8 cellular contexts compared by ENCODE assay signal in genomic region chr6:25889877-25890853, GRCh38. TPM values are rescaled to one million over a fixed set of nuclear protein-coding genes. Genes with fewer than 3 reads are reported as not detected.
A peak's percentile ranks its signal among the peaks of the same experiment; 100 is the strongest.
DNase-seq lines count a peak whose midpoint lies in the region; ATAC-seq and TF ChIP-seq lines count a peak whose summit lies in the region.

No MANE protein-coding gene starts in this region.

- peaks cover 3% of the 10 kb centered on the region for H3K27me3 Mint-ChIP-seq in CD4-positive, alpha-beta T cell

- peak in 1 of 10 experiments; percentile 1 for DNase-seq in CD4-positive, alpha-beta T cell
- DNase-seq in HCT116 (ENCODE audit: low read depth, low spot score) = peak; percentile 27
- peak; percentile 76 for DNase-seq in NCI-H748 treated with DMSO at 0.1 percent for 48 hours (lab: John Stamatoyannopoulos, UW)
- DNase-seq in cerebellum (ENCODE audit: low spot score) = peak; percentile 19
- DNase-seq in stimulated activated CD4-positive, alpha-beta T cell treated with anti-CD3 and anti-CD28 coated beads, Interleukin-4, amount 100 ng/mL, for 1 hour = no peak
- no peak for DNase-seq in coronary artery (ENCODE audit: low spot score)

- TF ChIP-seq RAD21 in HCT116 (IDR thresholded peaks at IDR 0.05; ENCODE audit: low read depth) (peak; percentile 86), liver (IDR thresholded peaks at IDR 0.05) (peak; percentile 98 to 99)

- CTCF ChIA-PET in CD4-positive, alpha-beta T cell (lab: Charles Lee) = no interaction called here
- CTCF ChIA-PET in HCT116 (lab: Charles Lee) = interaction anchor here (0.6 to 1.0 kb wide), 5 partner anchors 101 to 667 kb away, joined by 3 to 5 read pairs (median 4); no protein-coding TSS in a partner anchor

- no peaks in the 10 kb centered on the region for H3K4me1 Mint-ChIP-seq in CD4-positive, alpha-beta T cell (ENCODE audit: low read depth)

- no peaks in the 10 kb centered on the region for H3K36me3 ChIP-seq in HCT116 (ENCODE audit: control insufficient read depth in 1 of 2, insufficient read depth in 2 of 2, low read length in 2 of 2)
- H3K36me3 ChIP-seq in liver (ENCODE audit: control insufficient read depth in 4 of 4, insufficient read depth in 3 of 4, low read depth in 1 of 4, low read length in 3 of 4) = no peaks in the 10 kb centered on the region

- no peak overlapping the region for H3K4me2 ChIP-seq in HCT116 (ENCODE audit: low read length)

- H3K4me1 ChIP-seq in HCT116 (ENCODE audit: control insufficient read depth in 1 of 2, insufficient read depth in 2 of 2, low read length in 2 of 2) = no peaks in the 10 kb centered on the region
- H3K4me1 ChIP-seq in liver (ENCODE audit: control insufficient read depth in 4 of 4, insufficient read depth in 4 of 4, low read length in 3 of 4) = peaks cover 0 to 9% (median 6%) of the 10 kb centered on the region in 4 donors

- TF ChIP-seq POLR2A in HCT116 (IDR thresholded peaks at IDR 0.05; ENCODE audit: borderline replicate concordance, extremely low read depth, insufficient read depth, insufficient read length) = no peak

- RAD21 ChIA-PET in HCT116 (lab: Charles Lee; ENCODE audit: low non-redundant PET in 1 of 2, low total read pairs in 2 of 2, uncharacterized antibody in 2 of 2, unreplicated experiment in 2 of 2) = no interaction called here

- H3K4me3 ChIP-seq in HCT116 (replicated peaks in 1 of 2; ENCODE audit: low read depth in 1 of 2, low read length in 2 of 2) = no peak overlapping the region
- H3K4me3 ChIP-seq in liver (ENCODE audit: low read depth in 1 of 3, low read length in 3 of 3) = no peak overlapping the region
- no peak overlapping the region for H3K4me3 ChIP-seq in coronary artery

- 49% methylated on average over 5 of the region's 5 CpGs for WGBS in liver

- intact Hi-C loops in CD4-positive, alpha-beta T cell (cut with DNase I, micrococcal nuclease) = loop anchor here (1.0 to 10.0 kb wide), 3 partner anchors 105 to 170 kb away; no protein-coding TSS in a partner anchor
- intact Hi-C loops in HCT116 (cut with micrococcal nuclease) = loop anchor here (1.0 to 5.0 kb wide), 5 partner anchors 102 to 667 kb away; no protein-coding TSS in a partner anchor

- H3K9me3 Mint-ChIP-seq in CD4-positive, alpha-beta T cell = no peaks in the 10 kb centered on the region

- no peaks in the 10 kb centered on the region for H3K9me3 ChIP-seq in CD4-positive, alpha-beta T cell (ENCODE audit: control insufficient read depth, low read length)
- H3K9me3 ChIP-seq in HCT116 (ENCODE audit: control insufficient read depth in 1 of 2, insufficient read depth in 1 of 2, low read depth in 1 of 2, low read length in 2 of 2) (no peaks in the 10 kb centered on the region), liver (ENCODE audit: control insufficient read depth in 4 of 4, low read length in 3 of 4) (no peaks in the 10 kb centered on the region)

- H4K20me1 ChIP-seq in HCT116 (ENCODE audit: insufficient read depth) = no peaks in the 10 kb centered on the region

- BruUV-seq in HCT116 (replicated peaks; lab: Mats Ljungman, UMichigan) = no TSS peak

- no peaks in the 10 kb centered on the region for H3K27me3 ChIP-seq in CD4-positive, alpha-beta T cell (ENCODE audit: control insufficient read depth, insufficient read depth, low read length)
- H3K27me3 ChIP-seq in HCT116 (ENCODE audit: insufficient read depth, low read length) = no peaks in the 10 kb centered on the region
- H3K27me3 ChIP-seq in liver (ENCODE audit: control insufficient read depth in 4 of 4, insufficient read depth in 4 of 4, low read length in 3 of 4) = no peaks in the 10 kb centered on the region

- POLR2A ChIA-PET in CD4-positive, alpha-beta T cell (lab: Charles Lee) = no interaction called here
- POLR2A ChIA-PET in HCT116 (lab: Charles Lee) = no interaction called here

- no peak overlapping the region for H3K27ac ChIP-seq in CD4-positive, alpha-beta T cell (ENCODE audit: low read depth, low read length)
- H3K27ac ChIP-seq in HCT116 (ENCODE audit: low read depth, low read length) (no peak overlapping the region), liver (ENCODE audit: low read depth in 1 of 2, low read length in 2 of 2) (no peak overlapping the region), coronary artery (no peak overlapping the region)

- no peaks in the 10 kb centered on the region for H3K9me2 ChIP-seq in HCT116 (ENCODE audit: insufficient read depth)

- no peaks in the 10 kb centered on the region for H3K79me2 ChIP-seq in HCT116 (ENCODE audit: insufficient read depth, low read length)

- no peak overlapping the region for H3K4me3 Mint-ChIP-seq in CD4-positive, alpha-beta T cell

- peak; percentile 39 for TF ChIP-seq CTCF in CD4-positive, alpha-beta T cell (IDR thresholded peaks at IDR 0.05)
- TF ChIP-seq CTCF in HCT116 (IDR thresholded peaks at IDR 0.05 in 2 of 3, conservative IDR thresholded peaks at IDR 0.05 in 1 of 3; ENCODE audit: borderline replicate concordance in 1 of 3, insufficient read depth in 1 of 3, low read depth in 2 of 3, low read length in 2 of 3) = peak; percentile 31 to 67 (median 59); a peak in 5 of 6 replicates
- peak; percentile 65 for TF ChIP-seq CTCF in liver (IDR thresholded peaks at IDR 0.05; ENCODE audit: low read depth, low read length, missing input control)
- no peak for TF ChIP-seq CTCF in coronary artery (IDR thresholded peaks at IDR 0.05)

- no peaks in the 10 kb centered on the region for H3K36me3 Mint-ChIP-seq in CD4-positive, alpha-beta T cell (ENCODE audit: low read depth)

- H2AFZ ChIP-seq in HCT116 (ENCODE audit: low read depth, low read length, poor library complexity, severe bottlenecking) = no peak overlapping the region

- H3K27ac Mint-ChIP-seq in CD4-positive, alpha-beta T cell = no peak overlapping the region

- no peak for ATAC-seq in CD4-positive, alpha-beta T cell (ENCODE audit: poor library complexity)
- peak; percentile 91 for ATAC-seq in HCT116
- no peak for ATAC-seq in GM18858 (IDR thresholded peaks at IDR 0.05; ENCODE audit: unreplicated experiment)

- H3K9ac ChIP-seq in HCT116 (ENCODE audit: low read length) = no peak overlapping the region
- H3K9ac ChIP-seq in liver (ENCODE audit: low read depth in 1 of 2, low read length in 2 of 2) = no peak overlapping the region

TF ChIP-seq in HCT116, 20 proteins besides CTCF, POLR2A, EP300 and RAD21 (continues in another document):
- TF ChIP-seq JUND (IDR thresholded peaks at IDR 0.05) = no peak
- TF ChIP-seq EZH2phosphoT487 (IDR thresholded peaks at IDR 0.05; ENCODE audit: borderline replicate concordance) = no peak
- no peak for TF ChIP-seq CBX3 (IDR thresholded peaks at IDR 0.05; ENCODE audit: low read depth)
- TF ChIP-seq ZNF274 (IDR thresholded peaks at IDR 0.05; ENCODE audit: low read depth, low read length) = no peak
- no peak for TF ChIP-seq ZFX (IDR thresholded peaks at IDR 0.05)
- no peak for TF ChIP-seq YY1 (IDR thresholded peaks at IDR 0.05; ENCODE audit: extremely low read depth, insufficient replicate concordance, low read depth, low read length)

TF ChIP-seq in liver, 16 proteins besides CTCF, POLR2A, EP300 and RAD21 (continues in another document):
- no peak for TF ChIP-seq SP1 (IDR thresholded peaks at IDR 0.05)
- no peak for TF ChIP-seq TAF1 (conservative IDR thresholded peaks at IDR 0.05)
- no peak for TF ChIP-seq FOXA2 (IDR thresholded peaks at IDR 0.05)
- no peak for TF ChIP-seq ZBTB33 (IDR thresholded peaks at IDR 0.05)
- TF ChIP-seq MAX (IDR thresholded peaks at IDR 0.05) = no peak
- no peak for TF ChIP-seq GABPA (IDR thresholded peaks at IDR 0.05 in 1 of 2, conservative IDR thresholded peaks at IDR 0.05 in 1 of 2)
- no peak for TF ChIP-seq EGR1 (IDR thresholded peaks at IDR 0.05; ENCODE audit: low read depth in 2 of 2)
- TF ChIP-seq RXRA (IDR thresholded peaks at IDR 0.05) = peak in 1 of 2 donors; percentile 28
- TF ChIP-seq HNF4A (conservative IDR thresholded peaks at IDR 0.05) = peak; percentile 32 to 35
- TF ChIP-seq NR2F2 (IDR thresholded peaks at IDR 0.05) = no peak
- TF ChIP-seq YY1 (IDR thresholded peaks at IDR 0.05) = no peak
- no peak for TF ChIP-seq FOXA1 (IDR thresholded peaks at IDR 0.05)
- TF ChIP-seq JUND (IDR thresholded peaks at IDR 0.05) = no peak
- no peak for TF ChIP-seq ATF3 (IDR thresholded peaks at IDR 0.05)

RNA-seq across cellular contexts. Expression of gene SLC17A3, which starts 16.1 kb away (rescaled TPM):
- total RNA-seq in CD4-positive, alpha-beta T cell = under 1 TPM; 0.30 to 0.50 TPM
- total RNA-seq in HCT116 (2021; ENCODE audit: unreplicated experiment) (not detected), cerebellum (not detected), liver (10 to 100 TPM in 1 of 2 donors, 1 to 10 TPM in 1; 1.6 to 13.6 TPM)
- not detected in 2 replicates for polyA plus RNA-seq in HCT116 (2012)
- polyA plus RNA-seq in liver = 10 to 100 TPM in 1 of 2 donors, 1 to 10 TPM in 1; 8.3 to 23.2 TPM

RNA-seq across cellular contexts. Expression of gene SLC17A2, which starts 40.3 kb away (rescaled TPM):
- not detected for total RNA-seq in CD4-positive, alpha-beta T cell
- total RNA-seq in HCT116 (2021; ENCODE audit: unreplicated experiment) (not detected), cerebellum (not detected), liver (10 to 100 TPM; 43.3 to 88.1 TPM)
- not detected in 2 replicates for polyA plus RNA-seq in HCT116 (2012)
- 10 to 100 TPM; 26.2 to 32.3 TPM for polyA plus RNA-seq in liver

RNA-seq across cellular contexts. Expression of gene SLC17A1, which starts 58.3 kb away (rescaled TPM):
- total RNA-seq in CD4-positive, alpha-beta T cell = not detected
- not detected for total RNA-seq in HCT116 (2021; ENCODE audit: unreplicated experiment)
- not detected in 2 replicates for polyA plus RNA-seq in HCT116 (2012)
- total RNA-seq in cerebellum = not detected
- 10 to 100 TPM; 11.1 to 25.8 TPM for total RNA-seq in liver
- polyA plus RNA-seq in liver = 10 to 100 TPM in 1 of 2 donors, 1 to 10 TPM in 1; 3.9 to 11.7 TPM

Comparison
In these comparisons a context has a peak if more than half of its experiments do, and no peak if none do; other contexts are left out.
1. DNase-seq: peak in HCT116 (single experiment), NCI-H748 treated with DMSO at 0.1 percent for 48 hours (single experiment) and cerebellum (single experiment); none in stimulated activated CD4-positive, alpha-beta T cell treated with anti-CD3 and anti-CD28 coated beads, Interleukin-4, amount 100 ng/mL, for 1 hour (single experiment) and coronary artery (single experiment).
2. RNA of gene SLC17A2, which starts 40.3 kb away (total RNA-seq): 43.3 to 88.1 TPM in liver; not detected in CD4-positive, alpha-beta T cell, not detected in HCT116 (single experiment) and not detected in cerebellum (single experiment); every median in the first group is over 10 times any median in the second.
3. RNA of gene SLC17A1, which starts 58.3 kb away (total RNA-seq): 11.1 to 25.8 TPM in liver; not detected in CD4-positive, alpha-beta T cell, not detected in HCT116 (single experiment) and not detected in cerebellum (single experiment); every median in the first group is over 10 times any median in the second.